Comparison of ENCODE assay signal across 9 cellular contexts in the genomic region with DNA sequence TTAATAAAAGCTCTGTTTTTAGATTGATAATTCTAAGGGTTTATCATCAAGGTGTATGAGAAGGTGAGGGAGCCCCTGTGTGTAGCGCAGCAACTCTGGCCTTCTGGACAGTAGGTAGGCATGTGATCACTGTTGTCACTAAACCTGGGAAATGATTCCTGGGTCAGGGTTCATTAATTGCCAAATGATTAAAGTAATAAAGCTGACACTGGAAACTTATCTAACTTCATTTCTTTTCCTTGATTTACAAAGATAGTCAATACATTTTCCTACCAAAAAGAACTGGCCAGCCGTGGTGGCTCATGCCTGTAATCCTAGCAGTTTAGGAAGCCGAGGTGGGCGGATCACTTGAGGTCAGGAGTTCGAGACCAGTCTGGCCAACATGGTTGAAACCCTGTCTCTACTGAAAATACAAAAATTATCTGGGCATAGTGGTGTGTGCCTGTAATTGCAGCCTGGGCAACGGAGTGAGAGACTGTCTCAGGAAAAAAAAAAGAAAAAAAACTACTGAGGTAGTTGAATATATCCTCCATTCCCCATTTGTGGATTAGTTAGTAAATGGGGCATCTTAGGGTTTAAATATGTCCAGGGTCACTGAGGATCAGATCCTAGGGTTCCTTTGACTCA. TPM values are rescaled to one million over a fixed set of nuclear protein-coding genes. Genes with fewer than 3 reads are reported as not detected.
DNase-seq lines count a peak whose midpoint lies in the region; ATAC-seq and TF ChIP-seq lines count a peak whose summit lies in the region.
"Had no signal": no experiment of that assay in that cellular context is flagged by ENCODE, and none has a peak within 500 bp of the region (broad histone marks: within the 10 kb centered on the region; RNA-seq: fewer than 3 reads in every experiment).

No MANE protein-coding gene starts in this region.

- CTCF ChIA-PET in HEK293 (lab: Yijun Ruan, JAX): interaction anchor here (0.5 to 1.4 kb wide), 9 partner anchors 9 to 75 kb away, joined by 3 to 6 read pairs (median 3); no protein-coding TSS in a partner anchor

- no peak for TF ChIP-seq EP300 in gastroesophageal sphincter (IDR thresholded peaks at IDR 0.05)

- no peaks in the 10 kb centered on the region for H3K27me3 ChIP-seq in BLaER1 treated with 17β-estradiol and CSF1 and Interleukin-3, amounts not matched to agents 10 nM and 100 nM
- H3K27me3 ChIP-seq in gastroesophageal sphincter: no peaks in the 10 kb centered on the region

- H4K20me1 ChIP-seq in BLaER1 treated with 17β-estradiol and CSF1 and Interleukin-3, amounts not matched to agents 10 nM and 100 nM: peaks cover 60 to 87% (median 70%) of the 10 kb centered on the region in 11 experiments; a peak in 21 of 22 replicates

- no peaks in the 10 kb centered on the region for H3K27me3 Mint-ChIP-seq in activated T-cell treated with anti-CD3 and anti-CD28 coated beads, Interleukin-2, amount 50 U/mL, for 72 hours (ENCODE audit: low read depth)

- DNase-seq in activated T-cell treated with anti-CD3 and anti-CD28 coated beads, Interleukin-2, amount 50 U/mL, for 72 hours: peak in 1 of 2 donors; percentile 21
- DNase-seq in kidney glomerular epithelial cell (lab: John Stamatoyannopoulos, UW) (peak; percentile 11), islet precursor cell (no peak)

- ATAC-seq in activated T-cell treated with anti-CD3 and anti-CD28 coated beads, Interleukin-2, amount 50 U/mL, for 72 hours (replicated peaks in 1 of 2): no peak
- ATAC-seq in GM21447 (IDR thresholded peaks at IDR 0.05; ENCODE audit: unreplicated experiment) (no peak), gastroesophageal sphincter (no peak), GM18511 (IDR thresholded peaks at IDR 0.05; ENCODE audit: unreplicated experiment) (no peak)
- ATAC-seq: Panc1 had no signal

- POLR2A ChIA-PET in HEK293 (lab: Yijun Ruan, JAX): interaction anchor here (1.9 kb wide), 1 partner anchor 16 kb away, joined by 6 read pairs; the partner anchor contains the start of gene ARRDC1

- peak overlapping the region; percentile 87 to 94 for H3K4me3 Mint-ChIP-seq in activated T-cell treated with anti-CD3 and anti-CD28 coated beads, Interleukin-2, amount 50 U/mL, for 72 hours

- 0 out of 2 replicates have a peak, but pooled peaks have one; percentile 10 for TF ChIP-seq CTCF in HEK293 (tag by site-specific recombination; IDR thresholded peaks at IDR 0.05)
- peak in 1 of 4 experiments; percentile 14 for TF ChIP-seq CTCF in gastroesophageal sphincter (IDR thresholded peaks at IDR 0.05)

- TF ChIP-seq POLR2A in gastroesophageal sphincter (IDR thresholded peaks at IDR 0.05): no peak

- no peaks in the 10 kb centered on the region for H3K9me3 ChIP-seq in BLaER1 treated with 17β-estradiol and CSF1 and Interleukin-3, amounts not matched to agents 10 nM and 100 nM (replicated peaks in 1 of 11)
- H3K9me3 ChIP-seq in HEK293 (ENCODE audit: control insufficient read depth, insufficient read depth, low read depth, low read length): no peaks in the 10 kb centered on the region
- H3K9me3 ChIP-seq in gastroesophageal sphincter: no peaks in the 10 kb centered on the region

- H3K9me3 Mint-ChIP-seq in activated T-cell treated with anti-CD3 and anti-CD28 coated beads, Interleukin-2, amount 50 U/mL, for 72 hours: no peaks in the 10 kb centered on the region

- H3K27ac ChIP-seq in BLaER1 treated with 17β-estradiol and CSF1 and Interleukin-3, amounts not matched to agents 10 nM and 100 nM: no peak overlapping the region
- H3K27ac ChIP-seq in HEK293 (ENCODE audit: extremely low read depth, low read depth, low read length): no peak overlapping the region
- peak overlapping the region in 2 of 4 donors; percentile 46 to 90 for H3K27ac ChIP-seq in gastroesophageal sphincter

- 50% methylated on average over 6 of the region's 6 CpGs for WGBS in gastroesophageal sphincter (ENCODE audit: low coverage in 1 of 2), 2 donors

- H3K4me1 ChIP-seq in BLaER1 treated with 17β-estradiol and CSF1 and Interleukin-3, amounts not matched to agents 10 nM and 100 nM: peaks cover 52 to 72% (median 63%) of the 10 kb centered on the region in 10 experiments
- H3K4me1 ChIP-seq in HEK293 (ENCODE audit: control insufficient read depth, insufficient read depth, low read length): no peaks in the 10 kb centered on the region
- peaks cover 8 to 79% (median 35%) of the 10 kb centered on the region in 3 donors for H3K4me1 ChIP-seq in gastroesophageal sphincter

- H3K36me3 Mint-ChIP-seq in activated T-cell treated with anti-CD3 and anti-CD28 coated beads, Interleukin-2, amount 50 U/mL, for 72 hours (ENCODE audit: insufficient read depth in 2 of 2): peaks cover 0 to 7% of the 10 kb centered on the region in 2 donors

- H3K4me2 ChIP-seq in BLaER1 treated with 17β-estradiol and CSF1 and Interleukin-3, amounts not matched to agents 10 nM and 100 nM: peak overlapping the region; percentile 77 to 97 (median 90)

- H3K36me3 ChIP-seq in BLaER1 treated with 17β-estradiol and CSF1 and Interleukin-3, amounts not matched to agents 10 nM and 100 nM: peaks cover 4 to 58% (median 45%) of the 10 kb centered on the region in 11 experiments; a peak in 20 of 22 replicates
- peaks cover 0 to 18% of the 10 kb centered on the region in 2 experiments; a peak in 2 of 3 replicates for H3K36me3 ChIP-seq in HEK293 (ENCODE audit: control insufficient read depth in 2 of 2, insufficient read depth in 1 of 2, low read length in 2 of 2)
- H3K36me3 ChIP-seq in gastroesophageal sphincter: peaks cover 0 to 7% of the 10 kb centered on the region in 2 donors

- H3K4me3 ChIP-seq in BLaER1 treated with 17β-estradiol and CSF1 and Interleukin-3, amounts not matched to agents 10 nM and 100 nM: peak overlapping the region in 5 of 10 experiments; percentile 82 to 93 (median 87); a peak in 6 of 20 replicates
- H3K4me3 ChIP-seq in HEK293 (ENCODE audit: low read depth, low read length) (no peak overlapping the region), gastroesophageal sphincter (no peak overlapping the region)

- H3K4me1 Mint-ChIP-seq in activated T-cell treated with anti-CD3 and anti-CD28 coated beads, Interleukin-2, amount 50 U/mL, for 72 hours (ENCODE audit: low read depth): peaks cover 61% of the 10 kb centered on the region

- peak overlapping the region in 8 of 11 experiments; percentile 33 to 95 (median 94); a peak in 12 of 22 replicates for H3K9ac ChIP-seq in BLaER1 treated with 17β-estradiol and CSF1 and Interleukin-3, amounts not matched to agents 10 nM and 100 nM

- peak overlapping the region; percentile 22 for H3K27ac Mint-ChIP-seq in activated T-cell treated with anti-CD3 and anti-CD28 coated beads, Interleukin-2, amount 50 U/mL, for 72 hours

TF ChIP-seq in HEK293, 187 proteins besides CTCF, POLR2A, EP300 and RAD21:
- TF ChIP-seq ZNF362 (tag by site-specific recombination; IDR thresholded peaks at IDR 0.05): 0 out of 2 replicates have a peak, but pooled peaks have one; percentile 28
- TF ChIP-seq ZNF302 (tag by site-specific recombination; IDR thresholded peaks at IDR 0.05; ENCODE audit: low read depth): no peak
- 0 out of 2 replicates have a peak, but pooled peaks have one; percentile 16 for TF ChIP-seq ZFHX2 (tag by site-specific recombination; conservative IDR thresholded peaks at IDR 0.05)

RNA-seq across cellular contexts. Expression of gene EHMT1, which starts 2.4 kb away (rescaled TPM):
- 10 to 100 TPM; 67.5 to 69.3 TPM for total RNA-seq in activated T-cell treated with anti-CD3 and anti-CD28 coated beads, Interleukin-2, amount 50 U/mL, for 72 hours
- 10 to 100 TPM; 49.2 to 79.7 (median 64.7) TPM for total RNA-seq in gastroesophageal sphincter

RNA-seq across cellular contexts. Expression of gene ARRDC1, which starts 15.8 kb away (rescaled TPM):
- total RNA-seq in activated T-cell treated with anti-CD3 and anti-CD28 coated beads, Interleukin-2, amount 50 U/mL, for 72 hours: 10 to 100 TPM; 45.3 to 47.2 TPM
- 10 to 100 TPM; 16.0 to 25.1 (median 21.9) TPM for total RNA-seq in gastroesophageal sphincter

RNA-seq across cellular contexts. Expression of gene ZMYND19, which starts 30.9 kb away (rescaled TPM):
- 10 to 100 TPM; 27.4 to 34.5 TPM for total RNA-seq in activated T-cell treated with anti-CD3 and anti-CD28 coated beads, Interleukin-2, amount 50 U/mL, for 72 hours
- 10 to 100 TPM in 2 of 4 donors, 1 to 10 TPM in 2; 9.5 to 17.1 (median 13.2) TPM for total RNA-seq in gastroesophageal sphincter

RNA-seq across cellular contexts. Expression of gene DPH7, which starts 42.5 kb away (rescaled TPM):
- total RNA-seq in activated T-cell treated with anti-CD3 and anti-CD28 coated beads, Interleukin-2, amount 50 U/mL, for 72 hours: 10 to 100 TPM; 32.8 to 41.9 TPM
- total RNA-seq in gastroesophageal sphincter: 10 to 100 TPM; 17.6 to 43.6 (median 27.8) TPM
